1 cellular context compared by ENCODE assay signal in the genomic region with DNA sequence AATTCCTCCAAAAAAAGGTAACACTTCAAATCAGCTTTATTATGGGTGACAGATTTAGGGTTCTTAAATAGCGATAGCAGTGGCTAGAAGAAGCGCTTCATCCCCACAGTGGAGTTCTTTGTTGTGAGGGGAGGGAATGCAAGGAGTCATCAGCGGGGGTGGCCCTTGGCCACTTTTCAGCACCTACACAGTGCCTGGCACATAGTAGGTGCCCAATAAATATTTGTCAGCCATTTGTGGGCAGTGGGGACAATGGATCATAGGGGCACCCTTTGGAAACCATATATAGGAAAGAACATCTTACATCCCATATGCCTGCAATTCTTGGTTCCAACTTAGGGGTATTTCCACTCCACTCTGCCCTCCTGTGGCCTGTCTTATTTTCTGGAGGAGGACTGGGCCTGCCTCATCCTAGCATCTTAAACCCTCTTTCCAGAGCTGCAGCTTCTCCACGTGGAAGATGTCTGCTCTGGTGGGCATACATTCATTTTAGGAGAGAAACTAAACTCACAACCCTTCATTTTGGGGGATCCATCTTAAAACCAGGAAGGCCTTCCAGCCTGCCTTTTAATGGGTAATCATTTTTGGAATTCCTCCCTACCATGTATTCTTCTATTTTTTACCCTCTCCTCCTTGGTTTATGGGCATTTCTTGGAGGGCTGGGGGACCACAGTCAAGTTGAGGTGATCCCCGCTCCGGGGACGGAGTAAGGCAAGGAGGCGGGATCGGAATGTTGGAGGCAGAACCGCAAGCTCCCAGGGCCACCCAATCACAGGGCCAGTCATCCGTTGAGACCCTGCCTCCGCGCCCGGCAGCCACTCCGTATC.
A peak's percentile ranks its signal among the peaks of the same experiment; 100 is the strongest.
TF ChIP-seq lines count a peak whose summit lies in the region.

No MANE protein-coding gene starts in this region.

TF ChIP-seq in HepG2, 621 proteins besides CTCF, POLR2A, EP300 and RAD21 (continued from another document and continues in another):
- TF ChIP-seq ESRRA (CRISPR knock-in tag; IDR thresholded peaks at IDR 0.05; ENCODE audit: low read depth) (no peak), IRF2 (CRISPR knock-in tag; IDR thresholded peaks at IDR 0.05) (0 out of 2 replicates have a peak, but pooled peaks have one; percentile 7), FOSL1 (CRISPR knock-in tag; IDR thresholded peaks at IDR 0.05; ENCODE audit: borderline replicate concordance) (no peak), SNAPC2 (CRISPR knock-in tag; IDR thresholded peaks at IDR 0.05) (0 out of 2 replicates have a peak, but pooled peaks have one; percentile 16), TRAFD1 (CRISPR knock-in tag; IDR thresholded peaks at IDR 0.05; ENCODE audit: borderline replicate concordance) (peak; percentile 55; the same call in 1 of the 2 replicates), RARG (CRISPR knock-in tag; IDR thresholded peaks at IDR 0.05; ENCODE audit: low read depth) (no peak), ZFYVE20 (CRISPR knock-in tag; IDR thresholded peaks at IDR 0.05; ENCODE audit: borderline replicate concordance, low read depth) (no peak), ZNF570 (CRISPR knock-in tag; IDR thresholded peaks at IDR 0.05; ENCODE audit: borderline replicate concordance) (no peak), ZNF546 (CRISPR knock-in tag; conservative IDR thresholded peaks at IDR 0.05) (no peak), ZNF598 (CRISPR knock-in tag; IDR thresholded peaks at IDR 0.05; ENCODE audit: borderline replicate concordance) (no peak), THAP11 (CRISPR knock-in tag; IDR thresholded peaks at IDR 0.05) (no peak), ZNF841 (CRISPR knock-in tag; IDR thresholded peaks at IDR 0.05; ENCODE audit: borderline replicate concordance) (no peak), ZFP37 (CRISPR knock-in tag; IDR thresholded peaks at IDR 0.05; ENCODE audit: borderline replicate concordance) (no peak), ZNF644 (CRISPR knock-in tag; IDR thresholded peaks at IDR 0.05; ENCODE audit: low read depth) (no peak), SP2 (CRISPR knock-in tag; IDR thresholded peaks at IDR 0.05) (peak; percentile 86), GATA4 (IDR thresholded peaks at IDR 0.05; ENCODE audit: borderline replicate concordance, low read depth) (peak; percentile 41; the same call in 1 of the 2 replicates), PRDM15 (CRISPR knock-in tag; IDR thresholded peaks at IDR 0.05) (no peak)
- TF ChIP-seq, protein P1, sequence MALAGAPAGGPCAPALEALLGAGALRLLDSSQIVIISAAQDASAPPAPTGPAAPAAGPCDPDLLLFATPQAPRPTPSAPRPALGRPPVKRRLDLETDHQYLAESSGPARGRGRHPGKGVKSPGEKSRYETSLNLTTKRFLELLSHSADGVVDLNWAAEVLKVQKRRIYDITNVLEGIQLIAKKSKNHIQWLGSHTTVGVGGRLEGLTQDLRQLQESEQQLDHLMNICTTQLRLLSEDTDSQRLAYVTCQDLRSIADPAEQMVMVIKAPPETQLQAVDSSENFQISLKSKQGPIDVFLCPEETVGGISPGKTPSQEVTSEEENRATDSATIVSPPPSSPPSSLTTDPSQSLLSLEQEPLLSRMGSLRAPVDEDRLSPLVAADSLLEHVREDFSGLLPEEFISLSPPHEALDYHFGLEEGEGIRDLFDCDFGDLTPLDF (CRISPR knock-in tag; IDR thresholded peaks at IDR 0.05), result no peak
- TF ChIP-seq, protein P2, sequence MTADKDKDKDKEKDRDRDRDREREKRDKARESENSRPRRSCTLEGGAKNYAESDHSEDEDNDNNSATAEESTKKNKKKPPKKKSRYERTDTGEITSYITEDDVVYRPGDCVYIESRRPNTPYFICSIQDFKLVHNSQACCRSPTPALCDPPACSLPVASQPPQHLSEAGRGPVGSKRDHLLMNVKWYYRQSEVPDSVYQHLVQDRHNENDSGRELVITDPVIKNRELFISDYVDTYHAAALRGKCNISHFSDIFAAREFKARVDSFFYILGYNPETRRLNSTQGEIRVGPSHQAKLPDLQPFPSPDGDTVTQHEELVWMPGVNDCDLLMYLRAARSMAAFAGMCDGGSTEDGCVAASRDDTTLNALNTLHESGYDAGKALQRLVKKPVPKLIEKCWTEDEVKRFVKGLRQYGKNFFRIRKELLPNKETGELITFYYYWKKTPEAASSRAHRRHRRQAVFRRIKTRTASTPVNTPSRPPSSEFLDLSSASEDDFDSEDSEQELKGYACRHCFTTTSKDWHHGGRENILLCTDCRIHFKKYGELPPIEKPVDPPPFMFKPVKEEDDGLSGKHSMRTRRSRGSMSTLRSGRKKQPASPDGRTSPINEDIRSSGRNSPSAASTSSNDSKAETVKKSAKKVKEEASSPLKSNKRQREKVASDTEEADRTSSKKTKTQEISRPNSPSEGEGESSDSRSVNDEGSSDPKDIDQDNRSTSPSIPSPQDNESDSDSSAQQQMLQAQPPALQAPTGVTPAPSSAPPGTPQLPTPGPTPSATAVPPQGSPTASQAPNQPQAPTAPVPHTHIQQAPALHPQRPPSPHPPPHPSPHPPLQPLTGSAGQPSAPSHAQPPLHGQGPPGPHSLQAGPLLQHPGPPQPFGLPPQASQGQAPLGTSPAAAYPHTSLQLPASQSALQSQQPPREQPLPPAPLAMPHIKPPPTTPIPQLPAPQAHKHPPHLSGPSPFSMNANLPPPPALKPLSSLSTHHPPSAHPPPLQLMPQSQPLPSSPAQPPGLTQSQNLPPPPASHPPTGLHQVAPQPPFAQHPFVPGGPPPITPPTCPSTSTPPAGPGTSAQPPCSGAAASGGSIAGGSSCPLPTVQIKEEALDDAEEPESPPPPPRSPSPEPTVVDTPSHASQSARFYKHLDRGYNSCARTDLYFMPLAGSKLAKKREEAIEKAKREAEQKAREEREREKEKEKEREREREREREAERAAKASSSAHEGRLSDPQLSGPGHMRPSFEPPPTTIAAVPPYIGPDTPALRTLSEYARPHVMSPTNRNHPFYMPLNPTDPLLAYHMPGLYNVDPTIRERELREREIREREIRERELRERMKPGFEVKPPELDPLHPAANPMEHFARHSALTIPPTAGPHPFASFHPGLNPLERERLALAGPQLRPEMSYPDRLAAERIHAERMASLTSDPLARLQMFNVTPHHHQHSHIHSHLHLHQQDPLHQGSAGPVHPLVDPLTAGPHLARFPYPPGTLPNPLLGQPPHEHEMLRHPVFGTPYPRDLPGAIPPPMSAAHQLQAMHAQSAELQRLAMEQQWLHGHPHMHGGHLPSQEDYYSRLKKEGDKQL (CRISPR knock-in tag; IDR thresholded peaks at IDR 0.05; ENCODE audit: low read depth), result no peak
- TF ChIP-seq, protein P3, sequence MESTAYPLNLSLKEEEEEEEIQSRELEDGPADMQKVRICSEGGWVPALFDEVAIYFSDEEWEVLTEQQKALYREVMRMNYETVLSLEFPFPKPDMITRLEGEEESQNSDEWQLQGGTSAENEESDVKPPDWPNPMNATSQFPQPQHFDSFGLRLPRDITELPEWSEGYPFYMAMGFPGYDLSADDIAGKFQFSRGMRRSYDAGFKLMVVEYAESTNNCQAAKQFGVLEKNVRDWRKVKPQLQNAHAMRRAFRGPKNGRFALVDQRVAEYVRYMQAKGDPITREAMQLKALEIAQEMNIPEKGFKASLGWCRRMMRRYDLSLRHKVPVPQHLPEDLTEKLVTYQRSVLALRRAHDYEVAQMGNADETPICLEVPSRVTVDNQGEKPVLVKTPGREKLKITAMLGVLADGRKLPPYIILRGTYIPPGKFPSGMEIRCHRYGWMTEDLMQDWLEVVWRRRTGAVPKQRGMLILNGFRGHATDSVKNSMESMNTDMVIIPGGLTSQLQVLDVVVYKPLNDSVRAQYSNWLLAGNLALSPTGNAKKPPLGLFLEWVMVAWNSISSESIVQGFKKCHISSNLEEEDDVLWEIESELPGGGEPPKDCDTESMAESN (CRISPR knock-in tag; conservative IDR thresholded peaks at IDR 0.05), result no peak
- TF ChIP-seq, protein P4, sequence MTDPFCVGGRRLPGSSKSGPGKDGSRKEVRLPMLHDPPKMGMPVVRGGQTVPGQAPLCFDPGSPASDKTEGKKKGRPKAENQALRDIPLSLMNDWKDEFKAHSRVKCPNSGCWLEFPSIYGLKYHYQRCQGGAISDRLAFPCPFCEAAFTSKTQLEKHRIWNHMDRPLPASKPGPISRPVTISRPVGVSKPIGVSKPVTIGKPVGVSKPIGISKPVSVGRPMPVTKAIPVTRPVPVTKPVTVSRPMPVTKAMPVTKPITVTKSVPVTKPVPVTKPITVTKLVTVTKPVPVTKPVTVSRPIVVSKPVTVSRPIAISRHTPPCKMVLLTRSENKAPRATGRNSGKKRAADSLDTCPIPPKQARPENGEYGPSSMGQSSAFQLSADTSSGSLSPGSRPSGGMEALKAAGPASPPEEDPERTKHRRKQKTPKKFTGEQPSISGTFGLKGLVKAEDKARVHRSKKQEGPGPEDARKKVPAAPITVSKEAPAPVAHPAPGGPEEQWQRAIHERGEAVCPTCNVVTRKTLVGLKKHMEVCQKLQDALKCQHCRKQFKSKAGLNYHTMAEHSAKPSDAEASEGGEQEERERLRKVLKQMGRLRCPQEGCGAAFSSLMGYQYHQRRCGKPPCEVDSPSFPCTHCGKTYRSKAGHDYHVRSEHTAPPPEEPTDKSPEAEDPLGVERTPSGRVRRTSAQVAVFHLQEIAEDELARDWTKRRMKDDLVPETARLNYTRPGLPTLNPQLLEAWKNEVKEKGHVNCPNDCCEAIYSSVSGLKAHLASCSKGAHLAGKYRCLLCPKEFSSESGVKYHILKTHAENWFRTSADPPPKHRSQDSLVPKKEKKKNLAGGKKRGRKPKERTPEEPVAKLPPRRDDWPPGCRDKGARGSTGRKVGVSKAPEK (CRISPR knock-in tag; IDR thresholded peaks at IDR 0.05; ENCODE audit: borderline replicate concordance), result no peak
- TF ChIP-seq, protein P5, sequence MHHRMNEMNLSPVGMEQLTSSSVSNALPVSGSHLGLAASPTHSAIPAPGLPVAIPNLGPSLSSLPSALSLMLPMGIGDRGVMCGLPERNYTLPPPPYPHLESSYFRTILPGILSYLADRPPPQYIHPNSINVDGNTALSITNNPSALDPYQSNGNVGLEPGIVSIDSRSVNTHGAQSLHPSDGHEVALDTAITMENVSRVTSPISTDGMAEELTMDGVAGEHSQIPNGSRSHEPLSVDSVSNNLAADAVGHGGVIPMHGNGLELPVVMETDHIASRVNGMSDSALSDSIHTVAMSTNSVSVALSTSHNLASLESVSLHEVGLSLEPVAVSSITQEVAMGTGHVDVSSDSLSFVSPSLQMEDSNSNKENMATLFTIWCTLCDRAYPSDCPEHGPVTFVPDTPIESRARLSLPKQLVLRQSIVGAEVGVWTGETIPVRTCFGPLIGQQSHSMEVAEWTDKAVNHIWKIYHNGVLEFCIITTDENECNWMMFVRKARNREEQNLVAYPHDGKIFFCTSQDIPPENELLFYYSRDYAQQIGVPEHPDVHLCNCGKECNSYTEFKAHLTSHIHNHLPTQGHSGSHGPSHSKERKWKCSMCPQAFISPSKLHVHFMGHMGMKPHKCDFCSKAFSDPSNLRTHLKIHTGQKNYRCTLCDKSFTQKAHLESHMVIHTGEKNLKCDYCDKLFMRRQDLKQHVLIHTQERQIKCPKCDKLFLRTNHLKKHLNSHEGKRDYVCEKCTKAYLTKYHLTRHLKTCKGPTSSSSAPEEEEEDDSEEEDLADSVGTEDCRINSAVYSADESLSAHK (CRISPR knock-in tag; IDR thresholded peaks at IDR 0.05; ENCODE audit: borderline replicate concordance), result no peak
- TF ChIP-seq, protein P6, sequence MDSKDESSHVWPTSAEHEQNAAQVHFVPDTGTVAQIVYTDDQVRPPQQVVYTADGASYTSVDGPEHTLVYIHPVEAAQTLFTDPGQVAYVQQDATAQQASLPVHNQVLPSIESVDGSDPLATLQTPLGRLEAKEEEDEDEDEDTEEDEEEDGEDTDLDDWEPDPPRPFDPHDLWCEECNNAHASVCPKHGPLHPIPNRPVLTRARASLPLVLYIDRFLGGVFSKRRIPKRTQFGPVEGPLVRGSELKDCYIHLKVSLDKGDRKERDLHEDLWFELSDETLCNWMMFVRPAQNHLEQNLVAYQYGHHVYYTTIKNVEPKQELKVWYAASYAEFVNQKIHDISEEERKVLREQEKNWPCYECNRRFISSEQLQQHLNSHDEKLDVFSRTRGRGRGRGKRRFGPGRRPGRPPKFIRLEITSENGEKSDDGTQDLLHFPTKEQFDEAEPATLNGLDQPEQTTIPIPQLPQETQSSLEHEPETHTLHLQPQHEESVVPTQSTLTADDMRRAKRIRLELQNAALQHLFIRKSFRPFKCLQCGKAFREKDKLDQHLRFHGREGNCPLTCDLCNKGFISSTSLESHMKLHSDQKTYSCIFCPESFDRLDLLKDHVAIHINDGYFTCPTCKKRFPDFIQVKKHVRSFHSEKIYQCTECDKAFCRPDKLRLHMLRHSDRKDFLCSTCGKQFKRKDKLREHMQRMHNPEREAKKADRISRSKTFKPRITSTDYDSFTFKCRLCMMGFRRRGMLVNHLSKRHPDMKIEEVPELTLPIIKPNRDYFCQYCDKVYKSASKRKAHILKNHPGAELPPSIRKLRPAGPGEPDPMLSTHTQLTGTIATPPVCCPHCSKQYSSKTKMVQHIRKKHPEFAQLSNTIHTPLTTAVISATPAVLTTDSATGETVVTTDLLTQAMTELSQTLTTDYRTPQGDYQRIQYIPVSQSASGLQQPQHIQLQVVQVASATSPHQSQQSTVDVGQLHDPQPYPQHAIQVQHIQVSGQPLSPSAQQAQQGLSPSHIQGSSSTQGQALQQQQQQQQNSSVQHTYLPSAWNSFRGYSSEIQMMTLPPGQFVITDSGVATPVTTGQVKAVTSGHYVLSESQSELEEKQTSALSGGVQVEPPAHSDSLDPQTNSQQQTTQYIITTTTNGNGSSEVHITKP (CRISPR knock-in tag; IDR thresholded peaks at IDR 0.05; ENCODE audit: low read depth), result peak; percentile 36; the same call in 1 of the 2 replicates
